ENCODE assay signal across 25 cellular contexts in genomic region chr1:53641481-53642214, GRCh38.
DNase-seq lines count a peak whose midpoint lies in the region; ATAC-seq, FAIRE-seq and TF ChIP-seq lines count a peak whose summit lies in the region.
"Had no signal": no experiment of that assay in that cellular context is flagged by ENCODE, and none has a peak within 500 bp of the region (broad histone marks: within the 10 kb centered on the region; RNA-seq: fewer than 3 reads in every experiment).

No MANE protein-coding gene starts in this region.

- FAIRE-seq in H54 (lab: Jason Lieb, UNC) = no peak

- intact Hi-C loops in spleen (cut with DNase I; ENCODE audit: low total_unique reads) = no loop called here

- no peaks in the 10 kb centered on the region for H3K36me3 Mint-ChIP-seq in endodermal cell (ENCODE audit: low read depth)
- H3K36me3 Mint-ChIP-seq: CD8-positive, alpha-beta memory T cell had no signal

- H3K4me3 ChIP-seq in endodermal cell (ENCODE audit: low read length) = no peak overlapping the region
- no peak overlapping the region for H3K4me3 ChIP-seq in spleen
- H3K4me3 ChIP-seq: adrenal gland, heart right ventricle, stomach had no signal

- no peak for ATAC-seq in GM18868 (IDR thresholded peaks at IDR 0.05; ENCODE audit: unreplicated experiment)
- ATAC-seq: foreskin keratinocyte, heart right ventricle had no signal

- no peaks in the 10 kb centered on the region for H3K27me3 ChIP-seq in endodermal cell (ENCODE audit: control insufficient read depth, insufficient read depth, low read length, poor library complexity, severe bottlenecking)
- H3K27me3 ChIP-seq in spleen (replicated peaks in 1 of 7) = peaks cover 0 to 6% (median 0%) of the 10 kb centered on the region in 7 donors
- H3K27me3 ChIP-seq: adrenal gland, brain microvascular endothelial cell had no signal

- no peak overlapping the region for H3K9ac ChIP-seq in endodermal cell (ENCODE audit: extremely low read depth, low read length, poor library complexity, severe bottlenecking)

- H3K27ac Mint-ChIP-seq in endodermal cell = no peak overlapping the region
- H3K27ac Mint-ChIP-seq: CD8-positive, alpha-beta memory T cell had no signal

- H3K9me3 Mint-ChIP-seq in endodermal cell = no peaks in the 10 kb centered on the region
- H3K9me3 Mint-ChIP-seq: CD8-positive, alpha-beta memory T cell had no signal

- H3K27ac ChIP-seq in endodermal cell (ENCODE audit: low read depth, low read length) (no peak overlapping the region), spleen (no peak overlapping the region)
- H3K27ac ChIP-seq: adrenal gland, brain microvascular endothelial cell, foreskin keratinocyte, heart right ventricle, RWPE1, stomach had no signal

- no peaks in the 10 kb centered on the region for H3K27me3 Mint-ChIP-seq in endodermal cell (ENCODE audit: insufficient read depth)

- no peak overlapping the region for H3K4me3 Mint-ChIP-seq in endodermal cell
- H3K4me3 Mint-ChIP-seq: CD8-positive, alpha-beta memory T cell had no signal

- H3K36me3 ChIP-seq in endodermal cell (ENCODE audit: control insufficient read depth, insufficient read depth, low read length) (no peaks in the 10 kb centered on the region), spleen (no peaks in the 10 kb centered on the region)
- H3K36me3 ChIP-seq: adrenal gland, brain microvascular endothelial cell, heart right ventricle, stomach had no signal

- DNase-seq in activated CD8-positive, alpha-beta memory T cell treated with anti-CD3 and anti-CD28 coated beads, Interleukin-2, amount 50 U/mL, for 4 hours = peak; percentile 10
- DNase-seq in activated CD8-positive, alpha-beta memory T cell treated with anti-CD3 and anti-CD28 coated beads, Interleukin-2, amount 50 U/mL, for 48 hours = no peak
- DNase-seq in NCI-H524 treated with DMSO at 0.1 percent for 48 hours (lab: John Stamatoyannopoulos, UW) (peak; percentile 71), endodermal cell (peak; percentile 41), spleen (peak; percentile 47), HUDEP-2 (lab: John Stamatoyannopoulos, UW; ENCODE audit: unreplicated experiment in 76 of 76) (no peak), H54 (ENCODE audit: insufficient read length, low spot score) (no peak)
- DNase-seq: activated CD4-positive, alpha-beta T cell treated with anti-CD3 and anti-CD28 coated beads, Interleukin-2, amount 50 U/mL, for 48 hours; activated gamma-delta T cell; AML-193; brain microvascular endothelial cell; CD8-positive, alpha-beta memory T cell; effector memory CD4-positive, alpha-beta T cell; foreskin keratinocyte; GDM1; heart right ventricle; KG1; mesendoderm; MM.1S; NCI-H1417; NCI-H526 treated with DMSO at 0.1 percent for 48 hours had no signal

- peaks cover 18% of the 10 kb centered on the region for H3K4me1 Mint-ChIP-seq in endodermal cell
- H3K4me1 Mint-ChIP-seq: CD8-positive, alpha-beta memory T cell had no signal

- H3K4me1 ChIP-seq in endodermal cell (ENCODE audit: control insufficient read depth, insufficient read depth, low read length) (peaks cover 7% of the 10 kb centered on the region), spleen (no peaks in the 10 kb centered on the region)
- H3K4me1 ChIP-seq: adrenal gland, foreskin keratinocyte, stomach had no signal

- H3K9me3 ChIP-seq in endodermal cell (ENCODE audit: control insufficient read depth, low read length) (no peaks in the 10 kb centered on the region), spleen (no peaks in the 10 kb centered on the region)
- H3K9me3 ChIP-seq: adrenal gland, heart right ventricle, stomach had no signal

- no peak for TF ChIP-seq CTCF in endodermal cell (conservative IDR thresholded peaks at IDR 0.05)
- no peak for TF ChIP-seq CTCF in spleen (IDR thresholded peaks at IDR 0.05 in 8 of 11, conservative IDR thresholded peaks at IDR 0.05 in 3 of 11)

- TF ChIP-seq POLR2A in spleen (IDR thresholded peaks at IDR 0.05) (no peak), H54 (IDR thresholded peaks at IDR 0.05; ENCODE audit: low read depth, low read length) (no peak)

- 87 to 92% methylated on average over 7 to 9 of the region's 9 CpGs for WGBS in endodermal cell (ENCODE audit: insufficient coverage in 1 of 2, insufficient read length in 1 of 2), 2 experiments
- 84 to 94% (median 86%) methylated on average over 8 to 9 of the region's 9 CpGs for WGBS in spleen, 5 donors

Comparison
In these comparisons a context has a peak if more than half of its experiments do, and no peak if none do; other contexts are left out.
1. DNase-seq: peak in activated CD8-positive, alpha-beta memory T cell treated with anti-CD3 and anti-CD28 coated beads, Interleukin-2, amount 50 U/mL, for 4 hours (single experiment), NCI-H524 treated with DMSO at 0.1 percent for 48 hours (single experiment), endodermal cell (single experiment) and spleen (single experiment); none in activated CD8-positive, alpha-beta memory T cell treated with anti-CD3 and anti-CD28 coated beads, Interleukin-2, amount 50 U/mL, for 48 hours (single experiment), HUDEP-2 (0 of 76) and H54 (single experiment).